ENCODE assay signal across 15 cellular contexts in the genomic region with DNA sequence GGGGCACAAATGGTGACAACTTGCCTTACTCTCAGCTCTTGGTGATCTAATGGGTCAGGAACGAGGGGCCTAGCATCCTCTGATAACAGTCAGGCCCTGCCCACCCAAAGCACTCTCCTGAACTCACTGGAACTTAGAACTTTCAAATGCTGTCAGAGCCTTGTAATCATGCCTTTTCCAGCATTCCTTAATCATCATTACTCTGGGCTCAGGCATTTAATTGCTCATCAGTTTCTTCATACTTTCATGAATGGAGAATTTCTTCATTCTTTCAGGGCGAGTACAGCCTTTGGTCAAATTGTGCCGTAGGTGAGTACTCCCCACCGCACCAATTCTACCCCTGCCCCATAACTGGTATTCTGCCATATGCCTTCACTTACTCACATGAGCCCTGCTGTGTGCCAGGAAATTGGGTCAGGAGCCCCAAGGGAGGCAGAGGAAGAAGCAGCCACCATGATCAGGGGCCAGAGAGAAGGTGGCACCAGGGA. TPM values are rescaled to one million over a fixed set of nuclear protein-coding genes. Genes with fewer than 3 reads are reported as not detected.
DNase-seq lines count a peak whose midpoint lies in the region; ATAC-seq, FAIRE-seq and TF ChIP-seq lines count a peak whose summit lies in the region.
"Had no signal": no experiment of that assay in that cellular context is flagged by ENCODE, and none has a peak within 500 bp of the region (broad histone marks: within the 10 kb centered on the region; RNA-seq: fewer than 3 reads in every experiment).

No MANE protein-coding gene starts in this region.

- 3% methylated on average over 4 of the region's 4 CpGs for WGBS in mammary epithelial cell (ENCODE audit: low coverage, missing lambda C conversion rate)
- 14% methylated on average over 4 of the region's 4 CpGs for WGBS in HepG2 (ENCODE audit: low lambda C conversion rate)

- dilution Hi-C loops in mammary epithelial cell (cut with HindIII; ENCODE audit: low sequenced_read_pairs), result no loop called here

- TF ChIP-seq RAD21 in HepG2 (CRISPR knock-in tag; IDR thresholded peaks at IDR 0.05), result no peak

- TF ChIP-seq CTCF in mammary epithelial cell (conservative IDR thresholded peaks at IDR 0.05 in 1 of 2, IDR thresholded peaks at IDR 0.05 in 1 of 2; ENCODE audit: extremely low read depth in 1 of 2, insufficient read depth in 1 of 2, low read depth in 1 of 2, low read length in 2 of 2) (no peak), HepG2 (CRISPR knock-in tag; IDR thresholded peaks at IDR 0.05) (no peak), vagina (IDR thresholded peaks at IDR 0.05) (no peak), D721Med (IDR thresholded peaks at IDR 0.05; ENCODE audit: insufficient read depth, missing control alignments) (no peak)

- peak overlapping the region; percentile 8 to 59 for H3K27ac Mint-ChIP-seq in activated naive CD4-positive, alpha-beta T cell treated with anti-CD3 and anti-CD28 coated beads, Interleukin-2, amount 50 U/mL, for 72 hours
- no peak overlapping the region for H3K27ac Mint-ChIP-seq in activated naive CD4-positive, alpha-beta T cell treated with anti-CD3 and anti-CD28 coated beads, Interleukin-2, amount 10 ng/mL, durations not matched to agents 7 days and 5 days
- H3K27ac Mint-ChIP-seq: activated naive CD8-positive, alpha-beta T cell; stimulated activated naive B cell treated with anti-CD40 and anti-IgM and Interleukin-4, amounts not matched to agents 10 μg/mL and 1 μg/mL and 100 μg/mL, for 72 hours had no signal

- POLR2A ChIA-PET in HepG2 (lab: Yijun Ruan, JAX), result interaction anchor here (1.5 to 4.7 kb wide), 4 partner anchors 15 to 58 kb away, joined by 3 to 54 read pairs (median 26); partner anchors contain the start of gene DUSP1

- H3K27me3 ChIP-seq in mammary epithelial cell (ENCODE audit: insufficient read depth, low read length), result no peaks in the 10 kb centered on the region
- no peaks in the 10 kb centered on the region for H3K27me3 ChIP-seq in HepG2 (ENCODE audit: control insufficient read depth in 1 of 2, insufficient read depth in 2 of 2, low read length in 2 of 2)
- no peaks in the 10 kb centered on the region for H3K27me3 ChIP-seq in vagina

- H3K36me3 ChIP-seq in mammary epithelial cell (ENCODE audit: insufficient read depth, low read length) (no peaks in the 10 kb centered on the region), HepG2 (replicated peaks in 1 of 2; ENCODE audit: control insufficient read depth in 1 of 2, insufficient read depth in 2 of 2, low read length in 2 of 2) (no peaks in the 10 kb centered on the region), vagina (no peaks in the 10 kb centered on the region)
- H3K36me3 ChIP-seq: WERI-Rb-1 had no signal

- intact Hi-C loops in mammary epithelial cell (cut with micrococcal nuclease), result loop anchor here (1.0 to 2.0 kb wide), 6 partner anchors 16 to 157 kb away; no protein-coding TSS in a partner anchor
- intact Hi-C loops in HepG2 (cut with micrococcal nuclease; ENCODE audit: unreplicated experiment), result no loop called here
- intact Hi-C loops in vagina (cut with DNase I), result no loop called here

- H3K9ac ChIP-seq in mammary epithelial cell (ENCODE audit: insufficient read depth, low read length) (peak overlapping the region; percentile 67), HepG2 (ENCODE audit: insufficient read depth, low read depth, low read length) (no peak overlapping the region)

- H3K4me1 Mint-ChIP-seq in activated naive CD4-positive, alpha-beta T cell treated with anti-CD3 and anti-CD28 coated beads, Interleukin-2, amount 10 ng/mL, durations not matched to agents 7 days and 5 days, result peaks cover 4% of the 10 kb centered on the region

- no peak overlapping the region for H3K4me3 Mint-ChIP-seq in activated naive CD4-positive, alpha-beta T cell treated with anti-CD3 and anti-CD28 coated beads, Interleukin-2, amount 10 ng/mL, durations not matched to agents 7 days and 5 days
- H3K4me3 Mint-ChIP-seq: activated naive CD8-positive, alpha-beta T cell; stimulated activated naive B cell treated with anti-CD40 and anti-IgM and Interleukin-4, amounts not matched to agents 10 μg/mL and 1 μg/mL and 100 μg/mL, for 72 hours had no signal

- H3K4me3 ChIP-seq in mammary epithelial cell (replicated peaks in 1 of 3; ENCODE audit: insufficient read depth in 1 of 3, low read depth in 2 of 3, low read length in 3 of 3) (no peak overlapping the region), HepG2 (replicated peaks in 1 of 3; ENCODE audit: insufficient read depth in 1 of 3, low read depth in 2 of 3, low read length in 3 of 3) (no peak overlapping the region), vagina (no peak overlapping the region)

- H3K9me3 ChIP-seq in mammary epithelial cell (replicated peaks; ENCODE audit: insufficient read depth, low read length) (no peaks in the 10 kb centered on the region), HepG2 (ENCODE audit: low read length) (no peaks in the 10 kb centered on the region), vagina (no peaks in the 10 kb centered on the region)

- peaks cover 48% of the 10 kb centered on the region for H3K4me1 ChIP-seq in mammary epithelial cell (ENCODE audit: insufficient read depth, low read length)
- H3K4me1 ChIP-seq in HepG2 (ENCODE audit: insufficient read depth, low read length), result peaks cover 73% of the 10 kb centered on the region
- peaks cover 44% of the 10 kb centered on the region for H3K4me1 ChIP-seq in vagina

- DNase-seq in activated naive CD4-positive, alpha-beta T cell treated with anti-CD3 and anti-CD28 coated beads, Interleukin-2, amount 50 U/mL, for 72 hours (ENCODE audit: low spot score in 2 of 2), result no peak
- DNase-seq in activated naive CD4-positive, alpha-beta T cell treated with anti-CD3 and anti-CD28 coated beads, Interleukin-2, amount 10 ng/mL, durations not matched to agents 7 days and 5 days, result no peak
- DNase-seq in mammary epithelial cell (peak; percentile 95), HepG2 (ENCODE audit: low spot score) (peak; percentile 60), vagina (ENCODE audit: extremely low spot score in 2 of 2) (no peak), D721Med (ENCODE audit: insufficient read length, low spot score) (no peak), C1 segment of cervical spinal cord (lab: John Stamatoyannopoulos, UW) (no peak)
- DNase-seq in activated CD4-positive, alpha-beta T cell treated with anti-CD3 and anti-CD28 coated beads, Interleukin-2, amount 50 U/mL, for 4 hours, result no peak
- DNase-seq: hippocampal formation; NCI-H526 treated with DMSO at 0.1 percent for 48 hours; stimulated activated naive B cell treated with anti-CD40 and anti-IgM and Interleukin-4, amounts not matched to agents 10 μg/mL and 1 μg/mL and 100 μg/mL, for 72 hours; WERI-Rb-1 had no signal

- TF ChIP-seq EP300 in HepG2 (IDR thresholded peaks at IDR 0.05; ENCODE audit: low read depth in 2 of 2, low read length in 2 of 2), result no peak
- no peak for TF ChIP-seq EP300 in HepG2 (CRISPR knock-in tag; IDR thresholded peaks at IDR 0.05; ENCODE audit: borderline replicate concordance)

- TF ChIP-seq POLR2A in HepG2 (IDR thresholded peaks at IDR 0.05; ENCODE audit: insufficient read depth in 1 of 2, low read depth in 2 of 2, low read length in 2 of 2) (no peak), vagina (IDR thresholded peaks at IDR 0.05) (no peak)

- H2AFZ ChIP-seq in mammary epithelial cell (ENCODE audit: low read depth, low read length), result peak overlapping the region; percentile 50
- no peak overlapping the region for H2AFZ ChIP-seq in HepG2 (ENCODE audit: low read length)

- FAIRE-seq in HepG2 (lab: Jason Lieb, UNC), result no peak
- FAIRE-seq in D721Med (lab: Jason Lieb, UNC), result no peak
- FAIRE-seq: A204.1, H1 had no signal

- no peaks in the 10 kb centered on the region for H3K9me3 Mint-ChIP-seq in activated naive CD4-positive, alpha-beta T cell treated with anti-CD3 and anti-CD28 coated beads, Interleukin-2, amount 50 U/mL, for 72 hours
- H3K9me3 Mint-ChIP-seq in activated naive CD4-positive, alpha-beta T cell treated with anti-CD3 and anti-CD28 coated beads, Interleukin-2, amount 10 ng/mL, durations not matched to agents 7 days and 5 days, result no peaks in the 10 kb centered on the region

- H3K79me2 ChIP-seq in mammary epithelial cell (ENCODE audit: insufficient read depth, low read length) (no peaks in the 10 kb centered on the region), HepG2 (ENCODE audit: insufficient read depth, low read length) (no peaks in the 10 kb centered on the region)

- H3K27me3 Mint-ChIP-seq in activated naive CD4-positive, alpha-beta T cell treated with anti-CD3 and anti-CD28 coated beads, Interleukin-2, amount 10 ng/mL, durations not matched to agents 7 days and 5 days, result peaks cover 3% of the 10 kb centered on the region
- H3K27me3 Mint-ChIP-seq: activated naive CD8-positive, alpha-beta T cell; stimulated activated naive B cell treated with anti-CD40 and anti-IgM and Interleukin-4, amounts not matched to agents 10 μg/mL and 1 μg/mL and 100 μg/mL, for 72 hours had no signal

- H3K27ac ChIP-seq in mammary epithelial cell (ENCODE audit: insufficient read depth, low read depth, low read length) (peak overlapping the region; percentile 96), HepG2 (ENCODE audit: extremely low read length, insufficient read depth, low read length) (no peak overlapping the region), vagina (peak overlapping the region; percentile 92)
- H3K27ac ChIP-seq: WERI-Rb-1 had no signal

- no peak for ATAC-seq in activated naive CD4-positive, alpha-beta T cell treated with anti-CD3 and anti-CD28 coated beads, Interleukin-2, amount 50 U/mL, for 72 hours
- no peak for ATAC-seq in HepG2
- ATAC-seq: stimulated activated naive B cell treated with anti-CD40 and anti-IgM and Interleukin-4, amounts not matched to agents 10 μg/mL and 1 μg/mL and 100 μg/mL, for 72 hours had no signal

- no TSS peak for BruUV-seq in mammary epithelial cell (replicated peaks; lab: Mats Ljungman, UMichigan)
- BruUV-seq in HepG2 (replicated peaks; lab: Mats Ljungman, UMichigan), result no TSS peak

- peaks cover 0 to 2% of the 10 kb centered on the region in 2 donors for H3K36me3 Mint-ChIP-seq in activated naive CD4-positive, alpha-beta T cell treated with anti-CD3 and anti-CD28 coated beads, Interleukin-2, amount 50 U/mL, for 72 hours
- H3K36me3 Mint-ChIP-seq in activated naive CD4-positive, alpha-beta T cell treated with anti-CD3 and anti-CD28 coated beads, Interleukin-2, amount 10 ng/mL, durations not matched to agents 7 days and 5 days, result no peaks in the 10 kb centered on the region
- H3K36me3 Mint-ChIP-seq: activated naive CD8-positive, alpha-beta T cell had no signal

- CTCF ChIA-PET in activated naive CD4-positive, alpha-beta T cell treated with anti-CD3 and anti-CD28 coated beads, Interleukin-2, amount 10 ng/mL, durations not matched to agents 7 days and 5 days (lab: Charles Lee), result interaction anchor here (0.6 kb wide), 1 partner anchor 79 kb away, joined by 3 read pairs; no protein-coding TSS in a partner anchor
- CTCF ChIA-PET in mammary epithelial cell (lab: Charles Lee; ENCODE audit: low non-redundant PET), result interaction anchor here (0.6 kb wide), 1 partner anchor 92 kb away, joined by 6 read pairs; no protein-coding TSS in a partner anchor
- CTCF ChIA-PET in HepG2 (lab: Yijun Ruan, JAX; ENCODE audit: low intra/inter-chr PET ratio, low total read pairs), result no interaction called here

- H3K4me2 ChIP-seq in mammary epithelial cell (ENCODE audit: insufficient read depth, low read depth, low read length) (no peak overlapping the region), HepG2 (ENCODE audit: low read depth, low read length) (no peak overlapping the region)

- H4K20me1 ChIP-seq in mammary epithelial cell (ENCODE audit: insufficient read depth, low read length) (no peaks in the 10 kb centered on the region), HepG2 (ENCODE audit: insufficient read depth, low read length) (no peaks in the 10 kb centered on the region)

- in situ Hi-C loops in mammary epithelial cell (cut with MboI; ENCODE audit: low sequenced_read_pairs in 2 of 2) (no loop called here), HepG2 (cut with HindIII; ENCODE audit: extremely low pct_ligation_motif_present, low pct_unique_long_range_greater_than_20kb) (no loop called here)

RNA-seq across cellular contexts. Expression of gene DUSP1, which starts 30.2 kb away (rescaled TPM):
- 10 to 100 TPM; 12.0 to 17.6 TPM for total RNA-seq in activated naive CD4-positive, alpha-beta T cell treated with anti-CD3 and anti-CD28 coated beads, Interleukin-2, amount 50 U/mL, for 72 hours
- total RNA-seq in mammary epithelial cell (10 to 100 TPM; 20.7 to 28.8 TPM), HepG2 (2016; rRNA removed; fragmentation: Illumina TruSeq; extraction: Trizol) (18.0 and 27.1 TPM in 2 replicates), vagina (2,876 TPM)
- polyA plus RNA-seq in mammary epithelial cell (19.1 TPM), HepG2 (2011; rRNA removed) (55.5 and 79.2 TPM in 2 replicates)
- polyA minus RNA-seq in mammary epithelial cell, result 22.7 TPM
- 7.1 and 7.8 TPM in 2 replicates for total RNA-seq in HepG2 (2016; cell fraction: cytosol; rRNA removed; fragmentation: Illumina TruSeq; extraction: Trizol; ENCODE audit: low read depth)
- total RNA-seq in HepG2 (2016; cell fraction: insoluble cytoplasmic fraction; rRNA removed; fragmentation: Illumina TruSeq; extraction: Trizol), result 15.8 and 29.9 TPM in 2 replicates
- total RNA-seq in HepG2 (2016; cell fraction: membrane; rRNA removed; fragmentation: Illumina TruSeq; extraction: Trizol), result 14.2 and 16.6 TPM in 2 replicates
- 53.7 and 56.5 TPM in 2 replicates for total RNA-seq in HepG2 (2016; cell fraction: nucleus; rRNA removed; fragmentation: Illumina TruSeq; extraction: Trizol)
- polyA plus RNA-seq in HepG2 (2011; cell fraction: cytosol; rRNA removed), result 59.1 and 69.7 TPM in 2 replicates
- polyA plus RNA-seq in HepG2 (2011; cell fraction: nucleus; rRNA removed), result 85.1 and 113 TPM in 2 replicates
- 48.1 and 56.6 TPM in 2 replicates for polyA plus RNA-seq in HepG2 (2012)
- 4.7 and 6.0 TPM in 2 replicates for polyA plus RNA-seq in HepG2 (2016; cell fraction: cytosol; fragmentation: Illumina TruSeq; extraction: Trizol; ENCODE audit: low read depth)
- 17.2 and 23.0 TPM in 2 replicates for polyA plus RNA-seq in HepG2 (2016; cell fraction: insoluble cytoplasmic fraction; fragmentation: Illumina TruSeq; extraction: Trizol; ENCODE audit: low read depth)
- polyA plus RNA-seq in HepG2 (2016; cell fraction: membrane; fragmentation: Illumina TruSeq; extraction: Trizol; ENCODE audit: low read depth), result 9.3 and 9.4 TPM in 2 replicates
- 63.2 and 85.8 TPM in 2 replicates for polyA plus RNA-seq in HepG2 (2016; cell fraction: nucleus; fragmentation: Illumina TruSeq; extraction: Trizol; ENCODE audit: insufficient read depth, low read depth)
- polyA minus RNA-seq in HepG2 (2011; rRNA and poly(A)+ RNA removed; ENCODE audit: low replicate concordance), result 142 and 198 TPM in 2 replicates
- polyA minus RNA-seq in HepG2 (2011; cell fraction: cytosol; rRNA and poly(A)+ RNA removed), result 72.5 and 80.5 TPM in 2 replicates
- 95.3 and 131 TPM in 2 replicates for polyA minus RNA-seq in HepG2 (2011; cell fraction: nucleus; rRNA and poly(A)+ RNA removed)

RNA-seq across cellular contexts. Expression of gene ERGIC1, which starts 32.8 kb away (rescaled TPM):
- 10 to 100 TPM; 37.0 to 52.9 TPM for total RNA-seq in activated naive CD4-positive, alpha-beta T cell treated with anti-CD3 and anti-CD28 coated beads, Interleukin-2, amount 50 U/mL, for 72 hours
- total RNA-seq in mammary epithelial cell, result 10 to 100 TPM; 58.8 to 98.6 TPM
- polyA plus RNA-seq in mammary epithelial cell, result 111 TPM
- 158 TPM for polyA minus RNA-seq in mammary epithelial cell
- total RNA-seq in HepG2 (2016; rRNA removed; fragmentation: Illumina TruSeq; extraction: Trizol), result 56.6 and 78.5 TPM in 2 replicates
- 56.7 and 59.9 TPM in 2 replicates for total RNA-seq in HepG2 (2016; cell fraction: cytosol; rRNA removed; fragmentation: Illumina TruSeq; extraction: Trizol; ENCODE audit: low read depth)
- total RNA-seq in HepG2 (2016; cell fraction: insoluble cytoplasmic fraction; rRNA removed; fragmentation: Illumina TruSeq; extraction: Trizol), result 51.2 and 75.8 TPM in 2 replicates
- total RNA-seq in HepG2 (2016; cell fraction: membrane; rRNA removed; fragmentation: Illumina TruSeq; extraction: Trizol), result 144 and 156 TPM in 2 replicates
- total RNA-seq in HepG2 (2016; cell fraction: nucleus; rRNA removed; fragmentation: Illumina TruSeq; extraction: Trizol), result 57.0 and 67.0 TPM in 2 replicates
- 184 and 205 TPM in 2 replicates for polyA plus RNA-seq in HepG2 (2011; rRNA removed)
- 216 and 224 TPM in 2 replicates for polyA plus RNA-seq in HepG2 (2011; cell fraction: cytosol; rRNA removed)
- 121 and 137 TPM in 2 replicates for polyA plus RNA-seq in HepG2 (2011; cell fraction: nucleus; rRNA removed)
- 145 and 175 TPM in 2 replicates for polyA plus RNA-seq in HepG2 (2012)
- polyA plus RNA-seq in HepG2 (2016; cell fraction: cytosol; fragmentation: Illumina TruSeq; extraction: Trizol; ENCODE audit: low read depth), result 87.6 and 105 TPM in 2 replicates
- 71.8 and 81.7 TPM in 2 replicates for polyA plus RNA-seq in HepG2 (2016; cell fraction: insoluble cytoplasmic fraction; fragmentation: Illumina TruSeq; extraction: Trizol; ENCODE audit: low read depth)
- 183 and 185 TPM in 2 replicates for polyA plus RNA-seq in HepG2 (2016; cell fraction: membrane; fragmentation: Illumina TruSeq; extraction: Trizol; ENCODE audit: low read depth)
- polyA plus RNA-seq in HepG2 (2016; cell fraction: nucleus; fragmentation: Illumina TruSeq; extraction: Trizol; ENCODE audit: insufficient read depth, low read depth), result 94.6 and 95.4 TPM in 2 replicates
- polyA minus RNA-seq in HepG2 (2011; rRNA and poly(A)+ RNA removed; ENCODE audit: low replicate concordance), result 179 and 302 TPM in 2 replicates
- polyA minus RNA-seq in HepG2 (2011; cell fraction: cytosol; rRNA and poly(A)+ RNA removed), result 60.3 and 74.0 TPM in 2 replicates
- 85.1 and 89.6 TPM in 2 replicates for polyA minus RNA-seq in HepG2 (2011; cell fraction: nucleus; rRNA and poly(A)+ RNA removed)
- total RNA-seq in vagina, result 97.2 TPM

Comparison
In these comparisons a context has a peak if more than half of its experiments do, and no peak if none do; other contexts are left out.
1. DNase-seq: peak in mammary epithelial cell (single experiment) and HepG2 (single experiment); none in activated naive CD4-positive, alpha-beta T cell treated with anti-CD3 and anti-CD28 coated beads, Interleukin-2, amount 50 U/mL, for 72 hours (0 of 2), activated naive CD4-positive, alpha-beta T cell treated with anti-CD3 and anti-CD28 coated beads, Interleukin-2, amount 10 ng/mL, durations not matched to agents 7 days and 5 days (single experiment), vagina (0 of 2), activated CD4-positive, alpha-beta T cell treated with anti-CD3 and anti-CD28 coated beads, Interleukin-2, amount 50 U/mL, for 4 hours (0 of 2), D721Med (single experiment) and C1 segment of cervical spinal cord (0 of 14).
2. RNA of gene DUSP1, which starts 30.2 kb away (total RNA-seq): 2,876 TPM in vagina (single experiment); 20.7 to 28.8 TPM in mammary epithelial cell, 7.1 to 56.5 TPM in HepG2 and 12.0 to 17.6 TPM in activated naive CD4-positive, alpha-beta T cell treated with anti-CD3 and anti-CD28 coated beads, Interleukin-2, amount 50 U/mL, for 72 hours; every median in the first group is over 10 times any median in the second.